8 cellular contexts compared by ENCODE assay signal in genomic region chrX:16023790-16024734, GRCh38.
DNase-seq lines count a peak whose midpoint lies in the region; ATAC-seq and TF ChIP-seq lines count a peak whose summit lies in the region.

No MANE protein-coding gene starts in this region.

- no peak overlapping the region for H3K4me3 Mint-ChIP-seq in osteocyte (ENCODE audit: unreplicated experiment)

- no peak for TF ChIP-seq CTCF in GM13977 (IDR thresholded peaks at IDR 0.05; ENCODE audit: extremely low read depth, insufficient read depth, missing control alignments)
- no peak for TF ChIP-seq CTCF in osteocyte (IDR thresholded peaks at IDR 0.05)

- DNase-seq in GM13977 (ENCODE audit: low spot score) (peak; percentile 53), HS-5 (ENCODE audit: low read depth) (peak; percentile 31), iris pigment epithelial cell (ENCODE audit: low read depth) (peak; percentile 32), NCI-H1694 (lab: John Stamatoyannopoulos, UW) (no peak), osteocyte (ENCODE audit: extremely low spot score, unreplicated experiment) (no peak)
- DNase-seq in activated CD4-positive, alpha-beta T cell treated with anti-CD3 and anti-CD28 coated beads for 48 hours = no peak
- no peak for DNase-seq in activated CD4-positive, CD25-positive, alpha-beta regulatory T cell (lab: John Stamatoyannopoulos, UW)

- H3K27me3 Mint-ChIP-seq in osteocyte (ENCODE audit: unreplicated experiment) = no peaks in the 10 kb centered on the region

- peaks cover 6% of the 10 kb centered on the region for H3K4me1 Mint-ChIP-seq in osteocyte (ENCODE audit: unreplicated experiment)

- no peaks in the 10 kb centered on the region for H3K9me3 Mint-ChIP-seq in osteocyte (ENCODE audit: unreplicated experiment)

- H3K27ac Mint-ChIP-seq in osteocyte (ENCODE audit: unreplicated experiment) = no peak overlapping the region

- H3K36me3 Mint-ChIP-seq in osteocyte (ENCODE audit: unreplicated experiment) = no peaks in the 10 kb centered on the region

- in situ Hi-C loops in GM13977 (cut with MboI; ENCODE audit: low pct_unique_long_range_greater_than_20kb, low sequenced_read_pairs, unreplicated experiment) = no loop called here

- peak; percentile 97 for ATAC-seq in GM21619 (IDR thresholded peaks at IDR 0.05; ENCODE audit: unreplicated experiment)

Comparison
In these comparisons a context has a peak if more than half of its experiments do, and no peak if none do; other contexts are left out.
1. DNase-seq: peak in GM13977 (single experiment), HS-5 (single experiment) and iris pigment epithelial cell (single experiment); none in NCI-H1694 (single experiment), activated CD4-positive, alpha-beta T cell treated with anti-CD3 and anti-CD28 coated beads for 48 hours (single experiment), osteocyte (single experiment) and activated CD4-positive, CD25-positive, alpha-beta regulatory T cell (0 of 4).